12 cellular contexts compared by ENCODE assay signal in the genomic region with DNA sequence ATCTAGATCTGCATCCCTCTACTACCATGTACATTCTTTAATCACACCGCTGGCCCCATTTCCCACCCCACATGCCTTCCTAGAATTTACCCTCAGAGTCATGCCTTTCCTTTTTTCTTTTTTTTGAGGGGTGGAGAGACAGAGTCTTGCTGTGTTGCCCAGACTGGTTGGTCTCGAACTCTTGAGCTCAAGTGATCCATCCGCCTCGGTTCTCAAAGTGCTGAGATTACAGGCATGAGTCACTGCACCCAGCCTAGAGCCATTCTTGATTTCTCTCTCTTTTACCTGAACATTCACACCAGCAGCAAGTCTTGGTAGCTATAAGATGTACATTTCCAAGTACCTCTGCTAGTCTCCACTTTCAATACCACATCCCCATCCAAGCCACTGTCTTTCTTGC. TPM values are rescaled to one million over a fixed set of nuclear protein-coding genes. Genes with fewer than 3 reads are reported as not detected.
DNase-seq lines count a peak whose midpoint lies in the region; ATAC-seq and TF ChIP-seq lines count a peak whose summit lies in the region.
"Had no signal": no experiment of that assay in that cellular context is flagged by ENCODE, and none has a peak within 500 bp of the region (broad histone marks: within the 10 kb centered on the region; RNA-seq: fewer than 3 reads in every experiment).

No MANE protein-coding gene starts in this region.

- H3K4me3 Mint-ChIP-seq in activated naive CD4-positive, alpha-beta T cell treated with anti-CD3 and anti-CD28 coated beads, Interleukin-2, amount 10 ng/mL, durations not matched to agents 7 days and 5 days: peak overlapping the region; percentile 92
- peak overlapping the region; percentile 96 for H3K4me3 Mint-ChIP-seq in T-helper 17 cell
- H3K4me3 Mint-ChIP-seq in stimulated activated naive CD8-positive, alpha-beta T cell treated with anti-CD3 and anti-CD28 coated beads, Interleukin-15, amount 100 ng/mL, for 72 hours: peak overlapping the region; percentile 75 to 80

- H3K27me3 Mint-ChIP-seq in activated naive CD4-positive, alpha-beta T cell treated with anti-CD3 and anti-CD28 coated beads, Interleukin-2, amount 10 ng/mL, durations not matched to agents 7 days and 5 days: peaks cover 23% of the 10 kb centered on the region
- no peaks in the 10 kb centered on the region for H3K27me3 Mint-ChIP-seq in T-helper 17 cell
- peaks cover under 1% of the 10 kb centered on the region for H3K27me3 Mint-ChIP-seq in stimulated activated naive CD8-positive, alpha-beta T cell treated with anti-CD3 and anti-CD28 coated beads, Interleukin-15, amount 100 ng/mL, for 72 hours

- no peak for DNase-seq in activated naive CD4-positive, alpha-beta T cell treated with anti-CD3 and anti-CD28 coated beads, Interleukin-2, amount 10 ng/mL, durations not matched to agents 7 days and 5 days
- DNase-seq in activated naive CD4-positive, alpha-beta T cell treated with Interleukin-2 at 50 U/mL for 16 hours: no peak
- DNase-seq in T-helper 17 cell (no peak), epithelial cell of esophagus (ENCODE audit: low read depth) (peak; percentile 31), NCI-H1436 (lab: John Stamatoyannopoulos, UW) (no peak)
- no peak for DNase-seq in stimulated activated naive CD8-positive, alpha-beta T cell treated with anti-CD3 and anti-CD28 coated beads, Interleukin-15, amount 100 ng/mL, for 72 hours
- no peak for DNase-seq in stimulated activated CD4-positive, alpha-beta T cell treated with anti-CD3 and anti-CD28 coated beads, Interleukin-2, amount 100 ng/mL, for 24 hours
- DNase-seq: activated CD8-positive, alpha-beta memory T cell treated with anti-CD3 and anti-CD28 coated beads for 24 hours; NCI-H446; stimulated activated naive CD4-positive, alpha-beta T cell had no signal

- H3K36me3 Mint-ChIP-seq in activated naive CD4-positive, alpha-beta T cell treated with anti-CD3 and anti-CD28 coated beads, Interleukin-2, amount 10 ng/mL, durations not matched to agents 7 days and 5 days: peaks cover 41% of the 10 kb centered on the region
- H3K36me3 Mint-ChIP-seq in T-helper 17 cell (ENCODE audit: low read depth): peaks cover 4% of the 10 kb centered on the region

- CTCF ChIA-PET in activated naive CD4-positive, alpha-beta T cell treated with anti-CD3 and anti-CD28 coated beads, Interleukin-2, amount 10 ng/mL, durations not matched to agents 7 days and 5 days (lab: Charles Lee): interaction anchor here (0.9 to 9.2 kb wide), 8 partner anchors 8 to 127 kb away, joined by 3 to 103 read pairs (median 14); a partner anchor contains a TSS

- H3K4me3 ChIP-seq in epithelial cell of esophagus (ENCODE audit: low read length): no peak overlapping the region

- no peak for ATAC-seq in T-helper 17 cell
- ATAC-seq in stimulated activated naive CD8-positive, alpha-beta T cell treated with anti-CD3 and anti-CD28 coated beads, Interleukin-15, amount 100 ng/mL, for 72 hours: no peak
- ATAC-seq in HG03045 (IDR thresholded peaks at IDR 0.05; ENCODE audit: unreplicated experiment): no peak

- peaks cover 74% of the 10 kb centered on the region for H3K4me1 Mint-ChIP-seq in activated naive CD4-positive, alpha-beta T cell treated with anti-CD3 and anti-CD28 coated beads, Interleukin-2, amount 10 ng/mL, durations not matched to agents 7 days and 5 days
- H3K4me1 Mint-ChIP-seq in T-helper 17 cell: peaks cover 57% of the 10 kb centered on the region
- peaks cover 77% of the 10 kb centered on the region for H3K4me1 Mint-ChIP-seq in stimulated activated naive CD8-positive, alpha-beta T cell treated with anti-CD3 and anti-CD28 coated beads, Interleukin-15, amount 100 ng/mL, for 72 hours

- no peaks in the 10 kb centered on the region for H3K9me3 Mint-ChIP-seq in activated naive CD4-positive, alpha-beta T cell treated with anti-CD3 and anti-CD28 coated beads, Interleukin-2, amount 10 ng/mL, durations not matched to agents 7 days and 5 days
- H3K9me3 Mint-ChIP-seq in stimulated activated naive CD8-positive, alpha-beta T cell treated with anti-CD3 and anti-CD28 coated beads, Interleukin-15, amount 100 ng/mL, for 72 hours: no peaks in the 10 kb centered on the region

- TF ChIP-seq CTCF in epithelial cell of esophagus (IDR thresholded peaks at IDR 0.05; ENCODE audit: insufficient read depth, low read depth, low read length, missing control alignments): no peak

- H3K27ac Mint-ChIP-seq in activated naive CD4-positive, alpha-beta T cell treated with anti-CD3 and anti-CD28 coated beads, Interleukin-2, amount 10 ng/mL, durations not matched to agents 7 days and 5 days: peak overlapping the region; percentile 79
- peak overlapping the region; percentile 96 for H3K27ac Mint-ChIP-seq in T-helper 17 cell
- peak overlapping the region in 1 of 2 donors; percentile 20 for H3K27ac Mint-ChIP-seq in stimulated activated naive CD8-positive, alpha-beta T cell treated with anti-CD3 and anti-CD28 coated beads, Interleukin-15, amount 100 ng/mL, for 72 hours

- H3K9me3 ChIP-seq in T-helper 17 cell (ENCODE audit: control insufficient read depth, low read length, poor library complexity, severe bottlenecking): no peaks in the 10 kb centered on the region
- H3K9me3 ChIP-seq: SJSA1 had no signal

RNA-seq across cellular contexts. Expression of a gene that starts 2.1 kb away (rescaled TPM):
- 10 to 100 TPM; 15.2 to 16.3 TPM for total RNA-seq in T-helper 17 cell

RNA-seq across cellular contexts. Expression of a gene that starts 2.2 kb away (rescaled TPM):
- total RNA-seq in T-helper 17 cell: 100 to 1,000 TPM; 141 to 154 TPM

RNA-seq across cellular contexts. Expression of a gene that starts 6.1 kb away (rescaled TPM):
- 1 to 10 TPM; 2.0 to 3.4 TPM for total RNA-seq in T-helper 17 cell

RNA-seq across cellular contexts. Expression of a gene that starts 11.8 kb away (rescaled TPM):
- total RNA-seq in T-helper 17 cell: 100 to 1,000 TPM; 242 to 254 TPM

RNA-seq across cellular contexts. Expression of a gene that starts 27.5 kb away (rescaled TPM):
- 10 to 100 TPM; 74.3 to 89.0 TPM for total RNA-seq in T-helper 17 cell
